ENCODE assay signal across 8 cellular contexts in genomic region chr9:72557549-72557948, GRCh38. TPM values are rescaled to one million over a fixed set of nuclear protein-coding genes. Genes with fewer than 3 reads are reported as not detected.
DNase-seq lines count a peak whose midpoint lies in the region; ATAC-seq and TF ChIP-seq lines count a peak whose summit lies in the region.

No MANE protein-coding gene starts in this region.

- no peak overlapping the region for H3K4me2 ChIP-seq in fibroblast of lung (ENCODE audit: extremely low read depth, insufficient read depth, low read length)

- no peak overlapping the region for H3K9ac ChIP-seq in HUES48 (ENCODE audit: low read depth, low read length)
- H3K9ac ChIP-seq in fibroblast of lung (ENCODE audit: insufficient read depth, low read length), result no peak overlapping the region

- no peaks in the 10 kb centered on the region for H3K79me2 ChIP-seq in fibroblast of lung (ENCODE audit: control insufficient read depth, insufficient read depth, low read length)

- no peaks in the 10 kb centered on the region for H3K36me3 ChIP-seq in HUES48 (ENCODE audit: control insufficient read depth, insufficient read depth, low read length)
- H3K36me3 ChIP-seq in fibroblast of lung (ENCODE audit: control insufficient read depth, insufficient read depth, low read length), result no peaks in the 10 kb centered on the region

- ATAC-seq in GM18867 (IDR thresholded peaks at IDR 0.05; ENCODE audit: unreplicated experiment) (no peak), HG03520 (IDR thresholded peaks at IDR 0.05; ENCODE audit: unreplicated experiment) (no peak)

- H3K27me3 ChIP-seq in HUES48 (ENCODE audit: control insufficient read depth, insufficient read depth, low read length) (no peaks in the 10 kb centered on the region), fibroblast of lung (ENCODE audit: control insufficient read depth, insufficient read depth, low read length) (no peaks in the 10 kb centered on the region)

- H3K4me3 ChIP-seq in HUES48 (ENCODE audit: low read depth, low read length), result no peak overlapping the region
- no peak overlapping the region for H3K4me3 ChIP-seq in fibroblast of lung (replicated peaks in 1 of 4; ENCODE audit: control extremely low read depth in 1 of 4, insufficient read depth in 1 of 4, low read depth in 3 of 4, low read length in 4 of 4)

- H3K4me1 ChIP-seq in HUES48 (ENCODE audit: control insufficient read depth, insufficient read depth, low read length), result peaks cover 6% of the 10 kb centered on the region; the same call in 1 of the 2 replicates
- H3K4me1 ChIP-seq in fibroblast of lung (ENCODE audit: control insufficient read depth, extremely low read depth, insufficient read depth, low read length), result peaks cover 11% of the 10 kb centered on the region

- H4K20me1 ChIP-seq in fibroblast of lung (ENCODE audit: control insufficient read depth, extremely low read depth, insufficient read depth, low read length), result no peaks in the 10 kb centered on the region

- H2AFZ ChIP-seq in fibroblast of lung (ENCODE audit: low read length), result no peak overlapping the region

- no peak for TF ChIP-seq CTCF in fibroblast of lung (conservative IDR thresholded peaks at IDR 0.05 in 1 of 2, IDR thresholded peaks at IDR 0.05 in 1 of 2; ENCODE audit: low read depth in 1 of 2, low read length in 2 of 2)

- H3K27ac ChIP-seq in HUES48 (ENCODE audit: low read depth, low read length), result peak overlapping the region; percentile 89
- peak overlapping the region; percentile 62 for H3K27ac ChIP-seq in fibroblast of lung (ENCODE audit: insufficient read depth, low read length)

- H3K9me3 ChIP-seq in HUES48 (ENCODE audit: control insufficient read depth, insufficient read depth, low read length), result no peaks in the 10 kb centered on the region
- no peaks in the 10 kb centered on the region for H3K9me3 ChIP-seq in fibroblast of lung (ENCODE audit: control insufficient read depth, insufficient read depth, low read depth, low read length)

- peak; percentile 58 to 71 for DNase-seq in activated CD4-positive, alpha-beta T cell treated with anti-CD3 and anti-CD28 coated beads, Interleukin-2, amount 50 U/mL, for 48 hours
- DNase-seq in fibroblast of lung (ENCODE audit: low read depth in 2 of 2), result peak; percentile 90 to 94
- DNase-seq in stimulated activated CD4-positive, alpha-beta T cell treated with anti-CD3 and anti-CD28 coated beads, Interleukin-1b, Interleukin-23, amount 100 ng/mL, for 24 hours (ENCODE audit: low read depth in 4 of 4, low spot score in 1 of 4), result peak; percentile 7 to 32 (median 14)
- DNase-seq in midbrain (lab: John Stamatoyannopoulos, UW), result no peak
- no peak for DNase-seq in NCI-H345 treated with DMSO at 0.1 percent for 48 hours (lab: John Stamatoyannopoulos, UW; ENCODE audit: unreplicated experiment)

RNA-seq across cellular contexts. Expression of gene TMC1, which starts 36.1 kb away (rescaled TPM):
- total RNA-seq in fibroblast of lung, result 0.33 TPM in 1 of 2 replicates, not detected in the other
- 0.02 and 0.27 TPM in 2 replicates for polyA plus RNA-seq in fibroblast of lung
- polyA plus RNA-seq in fibroblast of lung (2012), result 0.28 TPM in 1 of 2 replicates, not detected in the other
- polyA minus RNA-seq in fibroblast of lung (ENCODE audit: low replicate concordance), result not detected in 2 replicates

Comparison
In these comparisons a context has a peak if more than half of its experiments do, and no peak if none do; other contexts are left out.
1. DNase-seq: peak in activated CD4-positive, alpha-beta T cell treated with anti-CD3 and anti-CD28 coated beads, Interleukin-2, amount 50 U/mL, for 48 hours (2 of 2), fibroblast of lung (2 of 2) and stimulated activated CD4-positive, alpha-beta T cell treated with anti-CD3 and anti-CD28 coated beads, Interleukin-1b, Interleukin-23, amount 100 ng/mL, for 24 hours (4 of 4); none in midbrain (single experiment) and NCI-H345 treated with DMSO at 0.1 percent for 48 hours (single experiment).